In the genomic region with DNA sequence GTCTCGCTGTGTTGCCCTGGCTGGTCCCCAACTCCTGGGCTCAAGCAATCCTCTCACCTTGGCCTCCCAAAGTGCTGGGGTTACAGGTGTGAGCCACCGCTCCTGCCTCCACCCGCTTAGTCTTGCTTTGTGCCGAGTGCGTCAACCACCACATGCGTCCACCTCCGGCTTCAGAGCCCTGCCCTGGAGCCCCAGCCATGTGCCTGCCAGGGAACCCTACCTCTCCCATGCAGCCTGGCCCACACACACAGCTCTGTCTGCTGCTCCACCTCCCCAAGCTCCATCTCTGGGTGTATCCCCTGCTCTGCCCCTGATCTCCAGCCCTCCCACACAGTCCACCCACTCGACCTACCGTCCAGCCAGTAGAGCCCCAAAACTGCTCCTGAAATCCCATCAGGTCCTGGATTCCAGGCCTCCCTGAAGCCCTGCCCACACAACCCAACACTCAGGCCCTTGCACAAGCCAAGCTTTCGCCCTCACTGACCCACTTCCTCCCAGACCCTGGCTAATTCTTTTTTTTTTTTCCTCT, we compare ENCODE assay signal across 19 cellular contexts. TPM values are rescaled to one million over a fixed set of nuclear protein-coding genes. Genes with fewer than 3 reads are reported as not detected.
DNase-seq lines count a peak whose midpoint lies in the region; ATAC-seq and TF ChIP-seq lines count a peak whose summit lies in the region.
"Had no signal": no experiment of that assay in that cellular context is flagged by ENCODE, and none has a peak within 500 bp of the region (broad histone marks: within the 10 kb centered on the region; RNA-seq: fewer than 3 reads in every experiment).

No MANE protein-coding gene starts in this region.

- no peak for ATAC-seq in activated CD8-positive, alpha-beta T cell treated with anti-CD3 and anti-CD28 coated beads, Interleukin-2, amount 10 ng/mL, durations not matched to agents 7 days and 5 days
- no peak for ATAC-seq in activated CD8-positive, alpha-beta T cell treated with anti-CD3 and anti-CD28 coated beads for 36 hours
- no peak for ATAC-seq in effector memory CD8-positive, alpha-beta T cell (replicated peaks)
- no peak for ATAC-seq in GM19467 (IDR thresholded peaks at IDR 0.05; ENCODE audit: unreplicated experiment)
- ATAC-seq in HG03025 (IDR thresholded peaks at IDR 0.05; ENCODE audit: low FRiP score, unreplicated experiment): no peak
- ATAC-seq: A549 had no signal

- H3K9me3 ChIP-seq in HEK293 (ENCODE audit: control insufficient read depth, insufficient read depth, low read depth, low read length) (no peaks in the 10 kb centered on the region), neural progenitor cell (ENCODE audit: low read depth) (no peaks in the 10 kb centered on the region)
- H3K9me3 ChIP-seq: A549 had no signal

- DNase-seq in activated CD8-positive, alpha-beta T cell treated with anti-CD3 and anti-CD28 coated beads, Interleukin-2, amount 10 ng/mL, durations not matched to agents 7 days and 5 days: no peak
- DNase-seq in activated CD8-positive, alpha-beta T cell treated with anti-CD3 and anti-CD28 coated beads for 36 hours: no peak
- no peak for DNase-seq in effector memory CD8-positive, alpha-beta T cell
- no peak for DNase-seq in neural progenitor cell (ENCODE audit: low spot score)
- DNase-seq in NCI-H510A treated with DMSO at 0.1 percent for 48 hours (lab: John Stamatoyannopoulos, UW): no peak
- DNase-seq: DND-41, GDM1, GOT3, NCI-H1105, NCI-H1694 treated with DMSO at 0.1 percent for 48 hours, NCI-H345, NCI-H69, PC-9 had no signal

- H3K27ac ChIP-seq in HEK293 (ENCODE audit: extremely low read depth, low read depth, low read length) (no peak overlapping the region), neural progenitor cell (no peak overlapping the region)
- H3K27ac ChIP-seq: A549, C4-2B, PC-9, SK-N-MC had no signal

- H3K9ac ChIP-seq in neural progenitor cell: no peak overlapping the region

- intact Hi-C loops in activated CD8-positive, alpha-beta T cell treated with anti-CD3 and anti-CD28 coated beads for 36 hours (cut with micrococcal nuclease): no loop called here

- H3K27me3 ChIP-seq in neural progenitor cell: peaks cover 6% of the 10 kb centered on the region

- H3K4me3 ChIP-seq in HEK293 (ENCODE audit: low read depth, low read length) (no peak overlapping the region), neural progenitor cell (no peak overlapping the region)
- H3K4me3 ChIP-seq: A549, PC-9, SK-N-MC had no signal

- no peak overlapping the region for H3K4me2 ChIP-seq in neural progenitor cell
- H3K4me2 ChIP-seq: A549, PC-9 had no signal

- no peaks in the 10 kb centered on the region for H4K20me1 ChIP-seq in neural progenitor cell (ENCODE audit: low read depth)

- H2AFZ ChIP-seq in neural progenitor cell (replicated peaks): no peak overlapping the region
- H2AFZ ChIP-seq: PC-9 had no signal

- peaks cover 13% of the 10 kb centered on the region for H3K27me3 Mint-ChIP-seq in activated CD8-positive, alpha-beta T cell treated with anti-CD3 and anti-CD28 coated beads, Interleukin-2, amount 10 ng/mL, durations not matched to agents 7 days and 5 days (ENCODE audit: low read depth)
- H3K27me3 Mint-ChIP-seq in activated CD8-positive, alpha-beta T cell treated with anti-CD3 and anti-CD28 coated beads for 36 hours: no peaks in the 10 kb centered on the region
- H3K27me3 Mint-ChIP-seq in effector memory CD8-positive, alpha-beta T cell: no peaks in the 10 kb centered on the region
- H3K27me3 Mint-ChIP-seq in neural progenitor cell (ENCODE audit: insufficient read depth, low read depth): peaks cover 11% of the 10 kb centered on the region

- no peaks in the 10 kb centered on the region for H3K9me3 Mint-ChIP-seq in activated CD8-positive, alpha-beta T cell treated with anti-CD3 and anti-CD28 coated beads, Interleukin-2, amount 10 ng/mL, durations not matched to agents 7 days and 5 days (ENCODE audit: insufficient read depth)
- no peaks in the 10 kb centered on the region for H3K9me3 Mint-ChIP-seq in activated CD8-positive, alpha-beta T cell treated with anti-CD3 and anti-CD28 coated beads for 36 hours
- peaks cover 0 to 2% of the 10 kb centered on the region in 2 donors for H3K9me3 Mint-ChIP-seq in effector memory CD8-positive, alpha-beta T cell
- no peaks in the 10 kb centered on the region for H3K9me3 Mint-ChIP-seq in neural progenitor cell

- H3K79me2 ChIP-seq in neural progenitor cell (ENCODE audit: low read depth): no peaks in the 10 kb centered on the region

- H3K36me3 ChIP-seq in HEK293 (ENCODE audit: control insufficient read depth in 2 of 2, insufficient read depth in 1 of 2, low read length in 2 of 2) (no peaks in the 10 kb centered on the region), neural progenitor cell (no peaks in the 10 kb centered on the region)

- H3K4me1 ChIP-seq in HEK293 (ENCODE audit: control insufficient read depth, insufficient read depth, low read length) (no peaks in the 10 kb centered on the region), neural progenitor cell (no peaks in the 10 kb centered on the region)

- H3K4me1 Mint-ChIP-seq in activated CD8-positive, alpha-beta T cell treated with anti-CD3 and anti-CD28 coated beads, Interleukin-2, amount 10 ng/mL, durations not matched to agents 7 days and 5 days (ENCODE audit: low read depth): peaks cover 36% of the 10 kb centered on the region
- H3K4me1 Mint-ChIP-seq in activated CD8-positive, alpha-beta T cell treated with anti-CD3 and anti-CD28 coated beads for 36 hours (ENCODE audit: low read depth): peaks cover 33% of the 10 kb centered on the region
- H3K4me1 Mint-ChIP-seq in effector memory CD8-positive, alpha-beta T cell (ENCODE audit: low read depth in 2 of 2): peaks cover 42 to 51% of the 10 kb centered on the region in 2 donors
- H3K4me1 Mint-ChIP-seq in neural progenitor cell: peaks cover 13% of the 10 kb centered on the region

- H3F3A ChIP-seq in neural progenitor cell (ENCODE audit: low read depth): peaks cover 10% of the 10 kb centered on the region

- peak overlapping the region; percentile 9 for H3K27ac Mint-ChIP-seq in activated CD8-positive, alpha-beta T cell treated with anti-CD3 and anti-CD28 coated beads, Interleukin-2, amount 10 ng/mL, durations not matched to agents 7 days and 5 days
- no peak overlapping the region for H3K27ac Mint-ChIP-seq in activated CD8-positive, alpha-beta T cell treated with anti-CD3 and anti-CD28 coated beads for 36 hours
- H3K27ac Mint-ChIP-seq in effector memory CD8-positive, alpha-beta T cell: peak overlapping the region; percentile 86 to 99
- peak overlapping the region; percentile 33 for H3K27ac Mint-ChIP-seq in neural progenitor cell

- POLR2A ChIA-PET in activated CD8-positive, alpha-beta T cell treated with anti-CD3 and anti-CD28 coated beads, Interleukin-2, amount 10 ng/mL, durations not matched to agents 7 days and 5 days (lab: Charles Lee): no interaction called here
- POLR2A ChIA-PET in activated CD8-positive, alpha-beta T cell treated with anti-CD3 and anti-CD28 coated beads for 36 hours (lab: Charles Lee): interaction anchor here (0.6 to 1.0 kb wide), 2 partner anchors 185 to 1035 kb away, joined by 3 read pairs; no protein-coding TSS in a partner anchor
- POLR2A ChIA-PET in HEK293 (lab: Yijun Ruan, JAX): no interaction called here

- TF ChIP-seq CTCF in activated CD8-positive, alpha-beta T cell treated with anti-CD3 and anti-CD28 coated beads for 36 hours (IDR thresholded peaks at IDR 0.05): no peak
- TF ChIP-seq CTCF in HEK293 (tag by site-specific recombination; IDR thresholded peaks at IDR 0.05) (no peak), neural progenitor cell (IDR thresholded peaks at IDR 0.05) (no peak)

- H3K4me3 Mint-ChIP-seq in activated CD8-positive, alpha-beta T cell treated with anti-CD3 and anti-CD28 coated beads, Interleukin-2, amount 10 ng/mL, durations not matched to agents 7 days and 5 days: no peak overlapping the region
- no peak overlapping the region for H3K4me3 Mint-ChIP-seq in activated CD8-positive, alpha-beta T cell treated with anti-CD3 and anti-CD28 coated beads for 36 hours
- H3K4me3 Mint-ChIP-seq in effector memory CD8-positive, alpha-beta T cell: peak overlapping the region in 1 of 2 donors; percentile 29
- no peak overlapping the region for H3K4me3 Mint-ChIP-seq in neural progenitor cell

- peaks cover 2% of the 10 kb centered on the region for H3K36me3 Mint-ChIP-seq in activated CD8-positive, alpha-beta T cell treated with anti-CD3 and anti-CD28 coated beads, Interleukin-2, amount 10 ng/mL, durations not matched to agents 7 days and 5 days (ENCODE audit: low read depth)
- no peaks in the 10 kb centered on the region for H3K36me3 Mint-ChIP-seq in activated CD8-positive, alpha-beta T cell treated with anti-CD3 and anti-CD28 coated beads for 36 hours (ENCODE audit: low read depth)
- H3K36me3 Mint-ChIP-seq in effector memory CD8-positive, alpha-beta T cell (ENCODE audit: insufficient read depth): peaks cover 21% of the 10 kb centered on the region
- H3K36me3 Mint-ChIP-seq in neural progenitor cell: no peaks in the 10 kb centered on the region

- CTCF ChIA-PET in activated CD8-positive, alpha-beta T cell treated with anti-CD3 and anti-CD28 coated beads, Interleukin-2, amount 10 ng/mL, durations not matched to agents 7 days and 5 days (lab: Charles Lee): interaction anchor here (0.7 kb wide), 1 partner anchor 20 kb away, joined by 4 read pairs; no protein-coding TSS in a partner anchor
- CTCF ChIA-PET in activated CD8-positive, alpha-beta T cell treated with anti-CD3 and anti-CD28 coated beads for 36 hours (lab: Charles Lee): interaction anchor here (1.7 kb wide), 1 partner anchor 21 kb away, joined by 6 read pairs; no protein-coding TSS in a partner anchor
- CTCF ChIA-PET in HEK293 (lab: Yijun Ruan, JAX): interaction anchor here (0.7 to 1.1 kb wide), 4 partner anchors 149 to 460 kb away, joined by 3 to 6 read pairs (median 4); no protein-coding TSS in a partner anchor

RNA-seq across cellular contexts. Expression of gene CYP2F1, which starts 9.5 kb away (rescaled TPM):
- not detected for total RNA-seq in activated CD8-positive, alpha-beta T cell treated with anti-CD3 and anti-CD28 coated beads, Interleukin-2, amount 10 ng/mL, durations not matched to agents 7 days and 5 days
- not detected for total RNA-seq in activated CD8-positive, alpha-beta T cell treated with anti-CD3 and anti-CD28 coated beads for 36 hours
- not detected in 2 replicates for total RNA-seq in neural progenitor cell (ENCODE audit: low replicate concordance)
- total RNA-seq: PC-9 had no signal

RNA-seq across cellular contexts. Expression of gene CYP2A13, which starts 35.5 kb away (rescaled TPM):
- total RNA-seq in activated CD8-positive, alpha-beta T cell treated with anti-CD3 and anti-CD28 coated beads, Interleukin-2, amount 10 ng/mL, durations not matched to agents 7 days and 5 days: not detected
- total RNA-seq in activated CD8-positive, alpha-beta T cell treated with anti-CD3 and anti-CD28 coated beads for 36 hours: not detected
- not detected in 2 replicates for total RNA-seq in neural progenitor cell (ENCODE audit: low replicate concordance)
- total RNA-seq: PC-9 had no signal
